In the genomic region with DNA sequence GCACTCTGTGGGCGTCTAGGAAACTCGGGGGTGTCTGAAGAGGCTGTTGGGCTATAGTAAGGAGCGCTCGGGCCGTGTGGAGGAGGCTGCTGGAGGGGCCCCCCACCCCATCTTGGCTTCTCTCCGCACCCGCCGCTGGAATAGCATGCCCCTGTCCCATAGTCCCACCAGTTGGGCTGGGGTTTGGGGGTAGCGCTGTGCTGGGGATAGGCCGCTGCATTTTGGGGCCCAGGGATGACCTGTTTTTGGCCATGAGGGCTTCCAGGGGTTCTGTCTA, we compare ENCODE assay signal across 8 cellular contexts. TPM values are rescaled to one million over a fixed set of nuclear protein-coding genes. Genes with fewer than 3 reads are reported as not detected.
DNase-seq lines count a peak whose midpoint lies in the region; ATAC-seq and TF ChIP-seq lines count a peak whose summit lies in the region.

No MANE protein-coding gene starts in this region.

- H3K27me3 ChIP-seq in right cardiac atrium (ENCODE audit: control insufficient read depth, insufficient read depth) (no peaks in the 10 kb centered on the region), smooth muscle cell (ENCODE audit: low read depth) (peaks cover 53% of the 10 kb centered on the region)

- H3K4me2 ChIP-seq in smooth muscle cell = peak overlapping the region; percentile 97

- no peak overlapping the region for H3K27ac Mint-ChIP-seq in activated CD4-positive, alpha-beta memory T cell treated with anti-CD3 and anti-CD28 coated beads, Interleukin-2, amount 10 ng/mL, durations not matched to agents 7 days and 5 days

- WGBS in right cardiac atrium = 3% methylated on average over 10 of the region's 10 CpGs
- WGBS in smooth muscle cell (ENCODE audit: low lambda C conversion rate) = 11% methylated on average over 9 of the region's 10 CpGs

- H3F3A ChIP-seq in smooth muscle cell (ENCODE audit: low read depth) = peaks cover 7% of the 10 kb centered on the region

- POLR2A ChIA-PET in activated CD4-positive, alpha-beta memory T cell treated with anti-CD3 and anti-CD28 coated beads, Interleukin-2, amount 10 ng/mL, durations not matched to agents 7 days and 5 days (lab: Charles Lee) = interaction anchor here (1.1 to 5.1 kb wide), 3 partner anchors 12 to 18 kb away, joined by 3 to 22 read pairs (median 4); a partner anchor contains a TSS

- no peaks in the 10 kb centered on the region for H3K36me3 ChIP-seq in smooth muscle cell (ENCODE audit: low read depth)

- no peak overlapping the region for H2AFZ ChIP-seq in smooth muscle cell (ENCODE audit: low read depth)

- in situ Hi-C loops in GM13976 (cut with MboI; ENCODE audit: low sequenced_read_pairs, unreplicated experiment) = no loop called here

- H4K20me1 ChIP-seq in smooth muscle cell (ENCODE audit: low read depth) = peaks cover 14% of the 10 kb centered on the region

- DNase-seq in HFF-Myc (ENCODE audit: extremely low read depth, low read depth) (no peak), right cardiac atrium (no peak), smooth muscle cell (lab: John Stamatoyannopoulos, UW; ENCODE audit: unreplicated experiment) (no peak), GM13976 (ENCODE audit: low spot score) (no peak), AG08396 (ENCODE audit: low spot score) (no peak)
- DNase-seq in activated CD4-positive, alpha-beta memory T cell treated with anti-CD3 and anti-CD28 coated beads, Interleukin-2, amount 10 ng/mL, durations not matched to agents 7 days and 5 days = no peak
- DNase-seq in central memory CD4-positive, alpha-beta T cell = no peak

- H3K4me1 ChIP-seq in right cardiac atrium (ENCODE audit: control insufficient read depth, insufficient read depth, low read length) (peaks cover 3% of the 10 kb centered on the region), smooth muscle cell (ENCODE audit: low read depth) (peaks cover 32% of the 10 kb centered on the region)

- CTCF ChIA-PET in activated CD4-positive, alpha-beta memory T cell treated with anti-CD3 and anti-CD28 coated beads, Interleukin-2, amount 10 ng/mL, durations not matched to agents 7 days and 5 days (lab: Charles Lee) = interaction anchor here (1.4 to 2.0 kb wide), 2 partner anchors 14 to 18 kb away, joined by 3 to 7 read pairs; no protein-coding TSS in a partner anchor

- peak in 1 of 2 donors; percentile 2 for ATAC-seq in right cardiac atrium
- ATAC-seq in HG02884 (IDR thresholded peaks at IDR 0.05; ENCODE audit: unreplicated experiment) = no peak

- H3K27ac ChIP-seq in right cardiac atrium (ENCODE audit: low read length) = no peak overlapping the region
- H3K27ac ChIP-seq in smooth muscle cell (ENCODE audit: low read depth) = no peak overlapping the region

- H3K9me3 ChIP-seq in right cardiac atrium (ENCODE audit: control insufficient read depth, low read length) = no peaks in the 10 kb centered on the region
- H3K9me3 ChIP-seq in smooth muscle cell (replicated peaks; ENCODE audit: low read depth) = no peaks in the 10 kb centered on the region

- H3K79me2 ChIP-seq in smooth muscle cell (ENCODE audit: low read depth) = no peaks in the 10 kb centered on the region

- H3K9me3 Mint-ChIP-seq in activated CD4-positive, alpha-beta memory T cell treated with anti-CD3 and anti-CD28 coated beads, Interleukin-2, amount 10 ng/mL, durations not matched to agents 7 days and 5 days = no peaks in the 10 kb centered on the region

- H3K4me3 ChIP-seq in HFF-Myc (replicated peaks; ENCODE audit: low read depth, low read length) (0 out of 2 replicates have a peak overlapping the region, but pooled peaks have one; percentile 11), right cardiac atrium (ENCODE audit: low read length) (peak overlapping the region; percentile 43), smooth muscle cell (peak overlapping the region; percentile 60)

- TF ChIP-seq CTCF in HFF-Myc (IDR thresholded peaks at IDR 0.05; ENCODE audit: low read depth, low read length, missing control alignments) (no peak), smooth muscle cell (IDR thresholded peaks at IDR 0.05; ENCODE audit: borderline replicate concordance, insufficient read depth, poor library complexity, severe bottlenecking) (no peak), GM13976 (IDR thresholded peaks at IDR 0.05; ENCODE audit: borderline replicate concordance, control extremely low read depth, extremely low read depth, insufficient read depth, missing control alignments) (no peak)

- H3K9ac ChIP-seq in smooth muscle cell (ENCODE audit: low read depth) = no peak overlapping the region

- peaks cover 56% of the 10 kb centered on the region for H3K4me1 Mint-ChIP-seq in activated CD4-positive, alpha-beta memory T cell treated with anti-CD3 and anti-CD28 coated beads, Interleukin-2, amount 10 ng/mL, durations not matched to agents 7 days and 5 days

- H3K36me3 Mint-ChIP-seq in activated CD4-positive, alpha-beta memory T cell treated with anti-CD3 and anti-CD28 coated beads, Interleukin-2, amount 10 ng/mL, durations not matched to agents 7 days and 5 days (ENCODE audit: low read depth) = no peaks in the 10 kb centered on the region

- intact Hi-C loops in right cardiac atrium (cut with DNase I) = loop anchor here in 1 of 4 donors (10.0 kb wide), 1 partner anchor 524 kb away; a partner anchor contains a TSS

- peak overlapping the region; percentile 13 for H3K4me3 Mint-ChIP-seq in activated CD4-positive, alpha-beta memory T cell treated with anti-CD3 and anti-CD28 coated beads, Interleukin-2, amount 10 ng/mL, durations not matched to agents 7 days and 5 days

- peaks cover 59% of the 10 kb centered on the region for H3K27me3 Mint-ChIP-seq in activated CD4-positive, alpha-beta memory T cell treated with anti-CD3 and anti-CD28 coated beads, Interleukin-2, amount 10 ng/mL, durations not matched to agents 7 days and 5 days

RNA-seq across cellular contexts. Expression of a gene that starts 0.5 kb away (rescaled TPM):
- 1 to 10 TPM; 3.9 to 4.9 TPM for total RNA-seq in activated CD4-positive, alpha-beta memory T cell treated with anti-CD3 and anti-CD28 coated beads, Interleukin-2, amount 10 ng/mL, durations not matched to agents 7 days and 5 days
- total RNA-seq in right cardiac atrium (1 to 10 TPM in 3 of 4 donors, under 1 TPM in 1; 0.78 to 1.9 (median 1.2) TPM), smooth muscle cell (5.2 and 7.1 TPM in 2 replicates)
- polyA plus RNA-seq in right cardiac atrium (1.1 TPM), smooth muscle cell (9.1 and 10.0 TPM in 2 replicates)

RNA-seq across cellular contexts. Expression of a gene that starts 15.6 kb away (rescaled TPM):
- 1 to 10 TPM; 6.6 to 8.5 TPM for total RNA-seq in activated CD4-positive, alpha-beta memory T cell treated with anti-CD3 and anti-CD28 coated beads, Interleukin-2, amount 10 ng/mL, durations not matched to agents 7 days and 5 days
- total RNA-seq in right cardiac atrium (1 to 10 TPM; 3.3 to 4.2 (median 3.7) TPM), smooth muscle cell (24.2 and 27.6 TPM in 2 replicates)
- polyA plus RNA-seq in right cardiac atrium (3.0 TPM), smooth muscle cell (18.1 and 19.1 TPM in 2 replicates)

RNA-seq across cellular contexts. Expression of a gene that starts 28.0 kb away (rescaled TPM):
- total RNA-seq in activated CD4-positive, alpha-beta memory T cell treated with anti-CD3 and anti-CD28 coated beads, Interleukin-2, amount 10 ng/mL, durations not matched to agents 7 days and 5 days = 10 to 100 TPM; 73.9 to 76.4 TPM
- total RNA-seq in right cardiac atrium = 100 to 1,000 TPM in 1 of 4 donors, 10 to 100 TPM in 3; 51.2 to 106 (median 63.6) TPM
- 68.4 TPM for polyA plus RNA-seq in right cardiac atrium
- total RNA-seq in smooth muscle cell = 29.8 and 45.4 TPM in 2 replicates
- 41.2 and 49.4 TPM in 2 replicates for polyA plus RNA-seq in smooth muscle cell

RNA-seq across cellular contexts. Expression of a gene that starts 45.5 kb away (rescaled TPM):
- total RNA-seq in activated CD4-positive, alpha-beta memory T cell treated with anti-CD3 and anti-CD28 coated beads, Interleukin-2, amount 10 ng/mL, durations not matched to agents 7 days and 5 days = not detected
- total RNA-seq in right cardiac atrium (not detected), smooth muscle cell (not detected in 2 replicates)
- polyA plus RNA-seq in right cardiac atrium (not detected), smooth muscle cell (not detected in 2 replicates)

RNA-seq across cellular contexts. Expression of a gene that starts 45.6 kb away (rescaled TPM):
- under 1 TPM; 0.18 to 0.40 TPM for total RNA-seq in activated CD4-positive, alpha-beta memory T cell treated with anti-CD3 and anti-CD28 coated beads, Interleukin-2, amount 10 ng/mL, durations not matched to agents 7 days and 5 days
- total RNA-seq in right cardiac atrium (under 1 TPM in 3 of 4 donors, not detected in 1; 0.25 to 0.33 (median 0.32) TPM), smooth muscle cell (1.1 TPM in 1 of 2 replicates, not detected in the other)
- polyA plus RNA-seq in right cardiac atrium (0.23 TPM), smooth muscle cell (1.2 and 1.3 TPM in 2 replicates)
